11 cellular contexts compared by ENCODE assay signal in genomic region chr5:160843240-160843639, GRCh38. TPM values are rescaled to one million over a fixed set of nuclear protein-coding genes. Genes with fewer than 3 reads are reported as not detected.
DNase-seq lines count a peak whose midpoint lies in the region; ATAC-seq, FAIRE-seq and TF ChIP-seq lines count a peak whose summit lies in the region.
"Had no signal": no experiment of that assay in that cellular context is flagged by ENCODE, and none has a peak within 500 bp of the region (broad histone marks: within the 10 kb centered on the region; RNA-seq: fewer than 3 reads in every experiment).

No MANE protein-coding gene starts in this region.

- ATAC-seq in GM18858 (IDR thresholded peaks at IDR 0.05; ENCODE audit: unreplicated experiment) (peak; percentile 90), GM21529 (IDR thresholded peaks at IDR 0.05; ENCODE audit: unreplicated experiment) (peak; percentile 94), HG03439 (IDR thresholded peaks at IDR 0.05; ENCODE audit: unreplicated experiment) (peak; percentile 91)
- ATAC-seq: stimulated activated naive CD8-positive, alpha-beta T cell treated with anti-CD3 and anti-CD28 coated beads, Interleukin-15, Interleukin-2, amounts not matched to agents 100 U/mL and 50 U/mL, for 24 hours had no signal

- no TSS peak for BruUV-seq in A673 (replicated peaks; lab: Mats Ljungman, UMichigan)

- no peaks in the 10 kb centered on the region for H3K9me3 ChIP-seq in A673 (ENCODE audit: low read depth, low read length, poor library complexity, severe bottlenecking)

- FAIRE-seq in D721Med (lab: Jason Lieb, UNC) = no peak

- no peaks in the 10 kb centered on the region for H3K27me3 ChIP-seq in A673 (replicated peaks; ENCODE audit: insufficient read depth, low read depth, low read length, poor library complexity)
- H3K27me3 ChIP-seq: cardiac muscle cell had no signal

- DNase-seq in epithelial cell of proximal tubule (ENCODE audit: low read depth) (peak; percentile 82), D721Med (ENCODE audit: insufficient read length, low spot score) (no peak), A673 (ENCODE audit: low spot score) (no peak), cerebellar nuclear complex (lab: John Stamatoyannopoulos, UW) (no peak)
- no peak for DNase-seq in activated CD8-positive, alpha-beta memory T cell treated with anti-CD3 and anti-CD28 coated beads for 24 hours
- DNase-seq: NCI-H187 treated with DMSO at 0.1 percent for 48 hours; stimulated activated naive CD8-positive, alpha-beta T cell treated with anti-CD3 and anti-CD28 coated beads, Interleukin-15, Interleukin-2, amounts not matched to agents 100 U/mL and 50 U/mL, for 24 hours had no signal

- TF ChIP-seq CTCF in epithelial cell of proximal tubule (conservative IDR thresholded peaks at IDR 0.05; ENCODE audit: low read depth, low read length) (no peak), D721Med (IDR thresholded peaks at IDR 0.05; ENCODE audit: insufficient read depth, missing control alignments) (no peak), A673 (conservative IDR thresholded peaks at IDR 0.05; ENCODE audit: low read depth, low read length) (no peak)

- no peaks in the 10 kb centered on the region for H3K36me3 ChIP-seq in A673 (ENCODE audit: insufficient read depth, low read length, poor library complexity, severe bottlenecking)
- H3K36me3 ChIP-seq: cardiac muscle cell had no signal

- CTCF ChIA-PET in A673 (lab: Charles Lee) = no interaction called here

- intact Hi-C loops in A673 (cut with micrococcal nuclease; ENCODE audit: unreplicated experiment) = loop anchor here (2.0 kb wide), 1 partner anchor 18 kb away; no protein-coding TSS in a partner anchor

- H3K4me1 ChIP-seq in A673 (ENCODE audit: insufficient read depth, low read length, poor library complexity, severe bottlenecking) = no peaks in the 10 kb centered on the region

- H3K4me3 ChIP-seq in epithelial cell of proximal tubule (ENCODE audit: low read depth, low read length) = no peak overlapping the region
- no peak overlapping the region for H3K4me3 ChIP-seq in A673 (ENCODE audit: low read depth, low read length, poor library complexity, severe bottlenecking)
- H3K4me3 ChIP-seq: cardiac muscle cell had no signal

- H3K27ac ChIP-seq in A673 (ENCODE audit: low read depth, low read length, poor library complexity, severe bottlenecking) = no peak overlapping the region
- H3K27ac ChIP-seq: cardiac muscle cell had no signal

- POLR2A ChIA-PET in A673 (lab: Charles Lee; ENCODE audit: low non-redundant PET) = no interaction called here

RNA-seq across cellular contexts. Expression of gene ATP10B, which starts 8.8 kb away (rescaled TPM):
- total RNA-seq in epithelial cell of proximal tubule (0.06 TPM in 1 of 2 replicates, not detected in the other), A673 (2021) (not detected in 2 replicates)
